Comparison of ENCODE assay signal across 17 cellular contexts in genomic region chr1:147167361-147167760, GRCh38. TPM values are rescaled to one million over a fixed set of nuclear protein-coding genes. Genes with fewer than 3 reads are reported as not detected.
DNase-seq lines count a peak whose midpoint lies in the region; ATAC-seq and TF ChIP-seq lines count a peak whose summit lies in the region.
"Had no signal": no experiment of that assay in that cellular context is flagged by ENCODE, and none has a peak within 500 bp of the region (broad histone marks: within the 10 kb centered on the region; RNA-seq: fewer than 3 reads in every experiment).

No MANE protein-coding gene starts in this region.

- no TSS peak for BruUV-seq in Calu3 (replicated peaks; lab: Mats Ljungman, UMichigan)

- H3K4me3 Mint-ChIP-seq in Calu3 (ENCODE audit: low read depth, unreplicated experiment), result no peak overlapping the region
- H3K4me3 Mint-ChIP-seq in naive thymus-derived CD4-positive, alpha-beta T cell, result no peak overlapping the region
- H3K4me3 Mint-ChIP-seq in T-cell, result no peak overlapping the region
- H3K4me3 Mint-ChIP-seq: stimulated activated memory B cell treated with anti-CD40 and anti-IgM and Interleukin-4, amounts not matched to agents 10 μg/mL and 1 μg/mL and 100 μg/mL, for 72 hours; T-helper 17 cell had no signal

- in situ Hi-C loops in ACHN (cut with HindIII; ENCODE audit: low pct_ligation_motif_present, low pct_unique_long_range_greater_than_20kb, low sequenced_read_pairs) (no loop called here), astrocyte of the spinal cord (cut with HindIII; ENCODE audit: low sequenced_read_pairs) (no loop called here)

- peaks cover 23% of the 10 kb centered on the region for H3K4me1 Mint-ChIP-seq in Calu3 (ENCODE audit: low read depth, unreplicated experiment)
- H3K4me1 Mint-ChIP-seq in naive thymus-derived CD4-positive, alpha-beta T cell, result peaks cover 19 to 34% (median 23%) of the 10 kb centered on the region in 7 donors
- peaks cover 18 to 27% (median 22%) of the 10 kb centered on the region in 3 donors for H3K4me1 Mint-ChIP-seq in T-cell

- no peak overlapping the region for H3K27ac Mint-ChIP-seq in Calu3 (ENCODE audit: unreplicated experiment)
- no peak overlapping the region for H3K27ac Mint-ChIP-seq in naive thymus-derived CD4-positive, alpha-beta T cell
- H3K27ac Mint-ChIP-seq in T-cell, result no peak overlapping the region
- H3K27ac Mint-ChIP-seq: CD4-positive, CD25-positive, alpha-beta regulatory T cell; stimulated activated memory B cell treated with anti-CD40 and anti-IgM and Interleukin-4, amounts not matched to agents 10 μg/mL and 1 μg/mL and 100 μg/mL, for 72 hours; T-helper 17 cell had no signal

- intact Hi-C loops in Calu3 (cut with micrococcal nuclease; ENCODE audit: unreplicated experiment), result no loop called here
- intact Hi-C loops in naive thymus-derived CD4-positive, alpha-beta T cell (cut with micrococcal nuclease), result no loop called here

- no peak for TF ChIP-seq CTCF in astrocyte of the spinal cord (IDR thresholded peaks at IDR 0.05; ENCODE audit: low read depth, low read length)
- no peak for TF ChIP-seq CTCF in kidney epithelial cell (IDR thresholded peaks at IDR 0.05; ENCODE audit: insufficient read depth, low read length, poor library complexity, severe bottlenecking)
- TF ChIP-seq CTCF in Calu3 (IDR thresholded peaks at IDR 0.05; ENCODE audit: unreplicated experiment), result no peak

- no peaks in the 10 kb centered on the region for H3K27me3 ChIP-seq in kidney epithelial cell (ENCODE audit: control insufficient read depth, insufficient read depth, low read length)
- H3K27me3 ChIP-seq in naive thymus-derived CD4-positive, alpha-beta T cell (ENCODE audit: control insufficient read depth in 2 of 2, insufficient read depth in 2 of 2, low read length in 2 of 2), result no peaks in the 10 kb centered on the region
- H3K27me3 ChIP-seq: dorsolateral prefrontal cortex had no signal

- H3K36me3 Mint-ChIP-seq in Calu3 (ENCODE audit: insufficient read depth, unreplicated experiment) (peaks cover 26% of the 10 kb centered on the region), T-cell (peaks cover 33% of the 10 kb centered on the region)
- H3K36me3 Mint-ChIP-seq in naive thymus-derived CD4-positive, alpha-beta T cell, result peaks cover 6 to 23% (median 10%) of the 10 kb centered on the region in 5 donors

- DNase-seq in ACHN (peak; percentile 95), HS-5 (ENCODE audit: low read depth) (peak; percentile 88), astrocyte of the spinal cord (ENCODE audit: low read depth, low spot score) (peak; percentile 96), kidney epithelial cell (ENCODE audit: low read depth) (peak; percentile 94), Calu3 (no peak), T-cell (no peak)
- no peak for DNase-seq in naive thymus-derived CD4-positive, alpha-beta T cell
- no peak for DNase-seq in activated naive CD4-positive, alpha-beta T cell treated with anti-CD3 and anti-CD28 coated beads, Interleukin-2, amount 50 U/mL, for 16 hours
- DNase-seq: activated T-cell treated with anti-CD3 and anti-CD28 coated beads, Interleukin-2, amount 50 U/mL, for 48 hours; CD4-positive, CD25-positive, alpha-beta regulatory T cell; dorsolateral prefrontal cortex; GOT3; NCI-H2107; T-helper 17 cell had no signal

- H3K9me3 Mint-ChIP-seq in Calu3 (ENCODE audit: low read depth, unreplicated experiment) (no peaks in the 10 kb centered on the region), T-cell (no peaks in the 10 kb centered on the region)
- no peaks in the 10 kb centered on the region for H3K9me3 Mint-ChIP-seq in naive thymus-derived CD4-positive, alpha-beta T cell
- H3K9me3 Mint-ChIP-seq: CD4-positive, CD25-positive, alpha-beta regulatory T cell; stimulated activated memory B cell treated with anti-CD40 and anti-IgM and Interleukin-4, amounts not matched to agents 10 μg/mL and 1 μg/mL and 100 μg/mL, for 72 hours had no signal

- POLR2A ChIA-PET in naive thymus-derived CD4-positive, alpha-beta T cell (lab: Charles Lee), result no interaction called here
- POLR2A ChIA-PET in T-cell (lab: Charles Lee), result no interaction called here

- CTCF ChIA-PET in Calu3 (lab: Charles Lee), result interaction anchor here (1.0 kb wide), 1 partner anchor 70 kb away, joined by 4 read pairs; no protein-coding TSS in a partner anchor
- CTCF ChIA-PET in naive thymus-derived CD4-positive, alpha-beta T cell (lab: Charles Lee), result no interaction called here
- CTCF ChIA-PET in T-cell (lab: Charles Lee), result no interaction called here

- no peaks in the 10 kb centered on the region for H3K36me3 ChIP-seq in kidney epithelial cell (ENCODE audit: control insufficient read depth, insufficient read depth, low read length)
- H3K36me3 ChIP-seq in naive thymus-derived CD4-positive, alpha-beta T cell (ENCODE audit: control insufficient read depth in 2 of 3, insufficient read depth in 3 of 3, low read length in 3 of 3), result peaks cover 7 to 25% (median 7%) of the 10 kb centered on the region in 3 experiments

- H3K27ac ChIP-seq in naive thymus-derived CD4-positive, alpha-beta T cell (ENCODE audit: low read depth, low read length), result no peak overlapping the region
- H3K27ac ChIP-seq: dorsolateral prefrontal cortex had no signal

- H3K9me3 ChIP-seq in naive thymus-derived CD4-positive, alpha-beta T cell (ENCODE audit: control insufficient read depth in 2 of 3, low read length in 3 of 3), result no peaks in the 10 kb centered on the region

- H3K27me3 Mint-ChIP-seq in Calu3 (ENCODE audit: unreplicated experiment) (no peaks in the 10 kb centered on the region), T-cell (no peaks in the 10 kb centered on the region)
- no peaks in the 10 kb centered on the region for H3K27me3 Mint-ChIP-seq in naive thymus-derived CD4-positive, alpha-beta T cell
- H3K27me3 Mint-ChIP-seq: CD4-positive, CD25-positive, alpha-beta regulatory T cell; stimulated activated memory B cell treated with anti-CD40 and anti-IgM and Interleukin-4, amounts not matched to agents 10 μg/mL and 1 μg/mL and 100 μg/mL, for 72 hours; T-helper 17 cell had no signal

- ATAC-seq in naive thymus-derived CD4-positive, alpha-beta T cell, result no peak
- no peak for ATAC-seq in T-cell (replicated peaks in 1 of 4)
- ATAC-seq: left lobe of liver; sciatic nerve; stimulated activated memory B cell treated with anti-CD40 and anti-IgM and Interleukin-4, amounts not matched to agents 10 μg/mL and 1 μg/mL and 100 μg/mL, for 72 hours; T-helper 17 cell had no signal

- H3K4me3 ChIP-seq in astrocyte of the spinal cord (ENCODE audit: low read depth, low read length) (no peak overlapping the region), kidney epithelial cell (ENCODE audit: low read depth, low read length) (no peak overlapping the region)
- H3K4me3 ChIP-seq in naive thymus-derived CD4-positive, alpha-beta T cell (ENCODE audit: low read length), result no peak overlapping the region
- H3K4me3 ChIP-seq: dorsolateral prefrontal cortex had no signal

- peaks cover 8% of the 10 kb centered on the region in 2 donors for H3K4me1 ChIP-seq in naive thymus-derived CD4-positive, alpha-beta T cell (ENCODE audit: control insufficient read depth in 2 of 2, insufficient read depth in 2 of 2, low read length in 2 of 2)

RNA-seq across cellular contexts. Expression of gene PRKAB2, which starts 4.9 kb away (rescaled TPM):
- 17.1 and 22.7 TPM in 2 replicates for total RNA-seq in kidney epithelial cell
- total RNA-seq in Calu3 (2022), result 9.8 and 12.6 TPM in 2 replicates
- 10 to 100 TPM in 4 of 5 experiments, 1 to 10 TPM in 1; 8.1 to 26.9 (median 11.4) TPM for total RNA-seq in naive thymus-derived CD4-positive, alpha-beta T cell
- 1 to 10 TPM; 2.4 to 3.7 TPM for polyA plus RNA-seq in naive thymus-derived CD4-positive, alpha-beta T cell
- total RNA-seq in T-cell, result 10 to 100 TPM; 13.6 to 22.0 (median 18.4) TPM

RNA-seq across cellular contexts. Expression of gene FMO5, which starts 57.8 kb away (rescaled TPM):
- total RNA-seq in kidney epithelial cell, result 0.38 and 1.3 TPM in 2 replicates
- total RNA-seq in Calu3 (2022), result 0.61 and 1.0 TPM in 2 replicates
- 1 to 10 TPM in 2 of 5 experiments, under 1 TPM in 3; 0.29 to 4.3 (median 0.70) TPM for total RNA-seq in naive thymus-derived CD4-positive, alpha-beta T cell
- under 1 TPM; 0.22 to 0.79 TPM for polyA plus RNA-seq in naive thymus-derived CD4-positive, alpha-beta T cell
- total RNA-seq in T-cell, result 1 to 10 TPM in 1 of 5 donors, under 1 TPM in 4; 0.23 to 1.4 (median 0.95) TPM

Comparison
In these comparisons a context has a peak if more than half of its experiments do, and no peak if none do; other contexts are left out.
1. DNase-seq: peak in ACHN (single experiment), HS-5 (single experiment), astrocyte of the spinal cord (single experiment) and kidney epithelial cell (single experiment); none in Calu3 (single experiment), naive thymus-derived CD4-positive, alpha-beta T cell (0 of 9), activated naive CD4-positive, alpha-beta T cell treated with anti-CD3 and anti-CD28 coated beads, Interleukin-2, amount 50 U/mL, for 16 hours (single experiment) and T-cell (0 of 34).